35 cellular contexts compared by ENCODE assay signal in genomic region chr13:58574791-58575190, GRCh38.
A peak's percentile ranks its signal among the peaks of the same experiment; 100 is the strongest.
DNase-seq lines count a peak whose midpoint lies in the region; ATAC-seq, FAIRE-seq and TF ChIP-seq lines count a peak whose summit lies in the region.
"Had no signal": no experiment of that assay in that cellular context is flagged by ENCODE, and none has a peak within 500 bp of the region (broad histone marks: within the 10 kb centered on the region; RNA-seq: fewer than 3 reads in every experiment).

No MANE protein-coding gene starts in this region.

- DNase-seq in endodermal cell = no peak
- peak; percentile 16 for DNase-seq in kidney
- DNase-seq in mesenteric fat pad (ENCODE audit: low spot score) = peak; percentile 75
- DNase-seq in activated CD8-positive, alpha-beta T cell treated with anti-CD3 and anti-CD28 coated beads, Interleukin-2, amount 10 ng/mL, durations not matched to agents 7 days and 5 days = no peak
- no peak for DNase-seq in midbrain (lab: John Stamatoyannopoulos, UW)
- DNase-seq: 8988T; ACHN; AML-193; BE2C; C1 segment of cervical spinal cord; Caco-2; Calu3; CD4-positive, alpha-beta memory T cell; CD4-positive, alpha-beta T cell; CD4-positive, CD25-positive, alpha-beta regulatory T cell; CD8-positive, alpha-beta memory T cell; CD8-positive, alpha-beta T cell; COR-L47; DMS 273 treated with DMSO at 0.1 percent for 48 hours; DMS153; DMS53; DMS79; DMS79 treated with DMSO at 0.1 percent for 48 hours; DND-41; EL had no signal

- H3K27ac ChIP-seq in endodermal cell (ENCODE audit: low read depth, low read length) (no peak overlapping the region), kidney (ENCODE audit: low read depth in 2 of 2, low read length in 2 of 2) (no peak overlapping the region)
- H3K27ac ChIP-seq: 22Rv1; A549; BLaER1; BLaER1 treated with 17β-estradiol and CSF1 and Interleukin-3, amounts not matched to agents 10 nM and 100 nM; C4-2B had no signal

- H3K4me3 ChIP-seq in endodermal cell (ENCODE audit: low read length) = peak overlapping the region; percentile 60
- no peak overlapping the region for H3K4me3 ChIP-seq in kidney (ENCODE audit: low read length in 2 of 2)
- H3K4me3 ChIP-seq: A549; BLaER1; BLaER1 treated with 17β-estradiol and CSF1 and Interleukin-3, amounts not matched to agents 10 nM and 100 nM had no signal

- peaks cover 26% of the 10 kb centered on the region for H3K9me3 ChIP-seq in endodermal cell (ENCODE audit: control insufficient read depth, low read length)
- H3K9me3 ChIP-seq in kidney (ENCODE audit: control insufficient read depth in 1 of 2, low read length in 2 of 2) = peaks cover 0 to 13% of the 10 kb centered on the region in 2 donors
- H3K9me3 ChIP-seq: A549, BE2C had no signal

- no peaks in the 10 kb centered on the region for H3K36me3 ChIP-seq in endodermal cell (ENCODE audit: control insufficient read depth, insufficient read depth, low read length)
- no peaks in the 10 kb centered on the region for H3K36me3 ChIP-seq in kidney (ENCODE audit: control insufficient read depth in 1 of 2, insufficient read depth in 2 of 2, low read length in 2 of 2)
- H3K36me3 ChIP-seq: BE2C; BLaER1; BLaER1 treated with 17β-estradiol and CSF1 and Interleukin-3, amounts not matched to agents 10 nM and 100 nM had no signal

- no peak overlapping the region for H3K4me3 Mint-ChIP-seq in endodermal cell
- no peak overlapping the region for H3K4me3 Mint-ChIP-seq in activated CD8-positive, alpha-beta T cell treated with anti-CD3 and anti-CD28 coated beads, Interleukin-2, amount 10 ng/mL, durations not matched to agents 7 days and 5 days
- H3K4me3 Mint-ChIP-seq: B cell; CD14-positive monocyte; CD4-positive, alpha-beta memory T cell; CD4-positive, alpha-beta T cell; CD4-positive, CD25-positive, alpha-beta regulatory T cell; CD8-positive, alpha-beta memory T cell; CD8-positive, alpha-beta T cell had no signal

- intact Hi-C loops in kidney (cut with DNase I) = no loop called here

- peaks cover 30% of the 10 kb centered on the region for H3K9me3 Mint-ChIP-seq in endodermal cell
- H3K9me3 Mint-ChIP-seq in activated CD8-positive, alpha-beta T cell treated with anti-CD3 and anti-CD28 coated beads, Interleukin-2, amount 10 ng/mL, durations not matched to agents 7 days and 5 days (ENCODE audit: insufficient read depth) = peaks cover 18% of the 10 kb centered on the region

- peaks cover 16% of the 10 kb centered on the region for H3K36me3 Mint-ChIP-seq in endodermal cell (ENCODE audit: low read depth)
- H3K36me3 Mint-ChIP-seq in activated CD8-positive, alpha-beta T cell treated with anti-CD3 and anti-CD28 coated beads, Interleukin-2, amount 10 ng/mL, durations not matched to agents 7 days and 5 days (ENCODE audit: low read depth) = no peaks in the 10 kb centered on the region
- H3K36me3 Mint-ChIP-seq: CD14-positive monocyte; CD4-positive, alpha-beta memory T cell; CD4-positive, CD25-positive, alpha-beta regulatory T cell; CD8-positive, alpha-beta T cell had no signal

- POLR2A ChIA-PET in activated CD8-positive, alpha-beta T cell treated with anti-CD3 and anti-CD28 coated beads, Interleukin-2, amount 10 ng/mL, durations not matched to agents 7 days and 5 days (lab: Charles Lee) = no interaction called here

- no peak for ATAC-seq in HG03196 (IDR thresholded peaks at IDR 0.05; ENCODE audit: unreplicated experiment)
- no peak for ATAC-seq in activated CD8-positive, alpha-beta T cell treated with anti-CD3 and anti-CD28 coated beads, Interleukin-2, amount 10 ng/mL, durations not matched to agents 7 days and 5 days
- ATAC-seq: A549; CD8-positive, alpha-beta T cell had no signal

- H3K27me3 ChIP-seq in endodermal cell (ENCODE audit: control insufficient read depth, insufficient read depth, low read length, poor library complexity, severe bottlenecking) = no peaks in the 10 kb centered on the region
- H3K27me3 ChIP-seq: BE2C; BLaER1; BLaER1 treated with 17β-estradiol and CSF1 and Interleukin-3, amounts not matched to agents 10 nM and 100 nM had no signal

- peaks cover 19% of the 10 kb centered on the region for H3K4me1 Mint-ChIP-seq in endodermal cell
- H3K4me1 Mint-ChIP-seq in activated CD8-positive, alpha-beta T cell treated with anti-CD3 and anti-CD28 coated beads, Interleukin-2, amount 10 ng/mL, durations not matched to agents 7 days and 5 days (ENCODE audit: low read depth) = no peaks in the 10 kb centered on the region
- H3K4me1 Mint-ChIP-seq: B cell; CD4-positive, alpha-beta memory T cell; CD4-positive, CD25-positive, alpha-beta regulatory T cell; CD8-positive, alpha-beta memory T cell had no signal

- H3K27me3 Mint-ChIP-seq in endodermal cell (ENCODE audit: insufficient read depth) = no peaks in the 10 kb centered on the region
- no peaks in the 10 kb centered on the region for H3K27me3 Mint-ChIP-seq in activated CD8-positive, alpha-beta T cell treated with anti-CD3 and anti-CD28 coated beads, Interleukin-2, amount 10 ng/mL, durations not matched to agents 7 days and 5 days (ENCODE audit: low read depth)
- H3K27me3 Mint-ChIP-seq: B cell; CD4-positive, alpha-beta memory T cell; CD4-positive, alpha-beta T cell; CD4-positive, CD25-positive, alpha-beta regulatory T cell; CD8-positive, alpha-beta memory T cell had no signal

- H3K4me1 ChIP-seq in endodermal cell (ENCODE audit: control insufficient read depth, insufficient read depth, low read length) = peaks cover 4% of the 10 kb centered on the region
- no peaks in the 10 kb centered on the region for H3K4me1 ChIP-seq in kidney (ENCODE audit: control insufficient read depth in 1 of 2, insufficient read depth in 1 of 2, low read depth in 1 of 2, low read length in 2 of 2)
- H3K4me1 ChIP-seq: A549, BE2C, Caco-2 had no signal

- no peak overlapping the region for H3K27ac Mint-ChIP-seq in endodermal cell
- no peak overlapping the region for H3K27ac Mint-ChIP-seq in activated CD8-positive, alpha-beta T cell treated with anti-CD3 and anti-CD28 coated beads, Interleukin-2, amount 10 ng/mL, durations not matched to agents 7 days and 5 days
- H3K27ac Mint-ChIP-seq: B cell; CD4-positive, alpha-beta memory T cell; CD4-positive, alpha-beta T cell; CD4-positive, CD25-positive, alpha-beta regulatory T cell; CD8-positive, alpha-beta memory T cell; CD8-positive, alpha-beta T cell had no signal

- FAIRE-seq in kidney (lab: Jason Lieb, UNC) = no peak
- FAIRE-seq: A204.1, A549, D721Med had no signal

- H3K9ac ChIP-seq in endodermal cell (ENCODE audit: extremely low read depth, low read length, poor library complexity, severe bottlenecking) = no peak overlapping the region
- no peak overlapping the region for H3K9ac ChIP-seq in kidney (ENCODE audit: low read length in 2 of 2)
- H3K9ac ChIP-seq: BLaER1; BLaER1 treated with 17β-estradiol and CSF1 and Interleukin-3, amounts not matched to agents 10 nM and 100 nM had no signal

- no peak for TF ChIP-seq CTCF in endodermal cell (conservative IDR thresholded peaks at IDR 0.05)
- TF ChIP-seq CTCF in kidney (IDR thresholded peaks at IDR 0.05; ENCODE audit: borderline replicate concordance, extremely low read depth, insufficient read depth) = no peak

- CTCF ChIA-PET in activated CD8-positive, alpha-beta T cell treated with anti-CD3 and anti-CD28 coated beads, Interleukin-2, amount 10 ng/mL, durations not matched to agents 7 days and 5 days (lab: Charles Lee) = no interaction called here

Comparison
In these comparisons a context has a peak if more than half of its experiments do, and no peak if none do; other contexts are left out.
1. DNase-seq: peak in kidney (single experiment) and mesenteric fat pad (single experiment); none in endodermal cell (single experiment), activated CD8-positive, alpha-beta T cell treated with anti-CD3 and anti-CD28 coated beads, Interleukin-2, amount 10 ng/mL, durations not matched to agents 7 days and 5 days (single experiment) and midbrain (single experiment).